8 cellular contexts compared by ENCODE assay signal in genomic region chr10:71319800-71320392, GRCh38. TPM values are rescaled to one million over a fixed set of nuclear protein-coding genes. Genes with fewer than 3 reads are reported as not detected.
A peak's percentile ranks its signal among the peaks of the same experiment; 100 is the strongest.
DNase-seq lines count a peak whose midpoint lies in the region; TF ChIP-seq lines count a peak whose summit lies in the region.

No MANE protein-coding gene starts in this region.

- H3K36me3 ChIP-seq in mesenchymal stem cell (ENCODE audit: control insufficient read depth in 1 of 2, insufficient read depth in 2 of 2, low read depth in 1 of 2, low read length in 2 of 2), result peaks cover 0 to 20% of the 10 kb centered on the region in 2 experiments

- no peak overlapping the region for H4K91ac ChIP-seq in mesenchymal stem cell (ENCODE audit: low read length)

- CTCF ChIA-PET in GM10248 (lab: Yijun Ruan, JAX), result interaction anchor here (0.9 to 10.6 kb wide), 25 partner anchors 10 to 577 kb away, joined by 3 to 155 read pairs (median 5); partner anchors contain the start of gene VSIR

- WGBS in mesenchymal stem cell, result 44% methylated on average over 7 of the region's 8 CpGs

- no peaks in the 10 kb centered on the region for H3K9me3 ChIP-seq in mesenchymal stem cell (ENCODE audit: control insufficient read depth, low read length)

- H2AK5ac ChIP-seq in mesenchymal stem cell (ENCODE audit: low read length, severe bottlenecking), result no peak overlapping the region

- no peak overlapping the region for H2BK120ac ChIP-seq in mesenchymal stem cell (ENCODE audit: low read depth, low read length)

- H3K23ac ChIP-seq in mesenchymal stem cell (ENCODE audit: low read length in 2 of 2), result no peak overlapping the region

- H2BK5ac ChIP-seq in mesenchymal stem cell (ENCODE audit: low read depth, low read length, poor library complexity, severe bottlenecking), result no peak overlapping the region

- H2AFZ ChIP-seq in mesenchymal stem cell (ENCODE audit: low read depth, low read length), result peak overlapping the region; percentile 90

- peaks cover 0 to 28% of the 10 kb centered on the region in 2 experiments for H3K27me3 ChIP-seq in mesenchymal stem cell (ENCODE audit: control insufficient read depth in 1 of 2, insufficient read depth in 1 of 2, low read length in 2 of 2)

- H3K18ac ChIP-seq in mesenchymal stem cell (ENCODE audit: low read depth in 1 of 2, low read length in 2 of 2), result no peak overlapping the region

- DNase-seq in HFF-Myc (ENCODE audit: extremely low read depth, low read depth) (no peak), astrocyte of the cerebellum (ENCODE audit: low read depth) (no peak), mesenchymal stem cell (no peak), amniotic stem cell (lab: John Stamatoyannopoulos, UW) (no peak), HuH-7 (ENCODE audit: low spot score) (no peak), GM10248 (ENCODE audit: extremely low spot score) (no peak), NCI-H526 (lab: John Stamatoyannopoulos, UW) (no peak)

- no peak overlapping the region for H3K4ac ChIP-seq in mesenchymal stem cell (ENCODE audit: low read depth in 1 of 2, low read length in 2 of 2)

- peak overlapping the region; percentile 94 for H3K4me2 ChIP-seq in mesenchymal stem cell (ENCODE audit: low read length, poor library complexity, severe bottlenecking)

- POLR2A ChIA-PET in GM10248 (lab: Yijun Ruan, JAX), result no interaction called here

- H3K14ac ChIP-seq in mesenchymal stem cell (ENCODE audit: low read length in 2 of 2), result no peak overlapping the region

- in situ Hi-C loops in astrocyte of the cerebellum (cut with HindIII; ENCODE audit: low sequenced_read_pairs), result no loop called here

- peak overlapping the region; percentile 91 for H3K9ac ChIP-seq in mesenchymal stem cell (ENCODE audit: low read length)

- no peak overlapping the region for H2BK15ac ChIP-seq in mesenchymal stem cell (ENCODE audit: low read depth, poor library complexity, severe bottlenecking)

- TF ChIP-seq CTCF in 22Rv1 (IDR thresholded peaks at IDR 0.05) (peak; percentile 46), HFF-Myc (IDR thresholded peaks at IDR 0.05; ENCODE audit: low read depth, low read length, missing control alignments) (no peak), astrocyte of the cerebellum (IDR thresholded peaks at IDR 0.05; ENCODE audit: low read depth, low read length, missing control alignments) (no peak), GM10248 (IDR thresholded peaks at IDR 0.05; ENCODE audit: control extremely low read depth, extremely low read depth, low read depth, missing control alignments) (no peak)

- peaks cover 11% of the 10 kb centered on the region for H3K4me1 ChIP-seq in mesenchymal stem cell (ENCODE audit: control insufficient read depth, insufficient read depth, low read depth, low read length)

- peak overlapping the region; percentile 78 for H3K4me3 ChIP-seq in HFF-Myc (replicated peaks; ENCODE audit: low read depth, low read length)
- H3K4me3 ChIP-seq in astrocyte of the cerebellum (ENCODE audit: low read depth, low read length), result peak overlapping the region; percentile 69
- peak overlapping the region in 1 of 2 experiments; percentile 91 for H3K4me3 ChIP-seq in mesenchymal stem cell (ENCODE audit: insufficient read depth in 1 of 2, low read depth in 1 of 2, low read length in 2 of 2)

- no peaks in the 10 kb centered on the region for H3K79me1 ChIP-seq in mesenchymal stem cell (replicated peaks; ENCODE audit: low read length, poor library complexity, severe bottlenecking)

- no peak overlapping the region for H2BK12ac ChIP-seq in mesenchymal stem cell (ENCODE audit: low read length in 2 of 2)

- peak overlapping the region; percentile 56; the same call in 1 of the 2 replicates for H3K27ac ChIP-seq in 22Rv1
- no peak overlapping the region for H3K27ac ChIP-seq in mesenchymal stem cell (ENCODE audit: low read length, poor library complexity, severe bottlenecking)

- no peak overlapping the region for H4K8ac ChIP-seq in mesenchymal stem cell (ENCODE audit: low read length)

RNA-seq across cellular contexts. Expression of gene SLC29A3, which starts 0.8 kb away (rescaled TPM):
- 2.4 TPM for polyA plus RNA-seq in mesenchymal stem cell (2013, experiment 1 of 2)
- polyA plus RNA-seq in mesenchymal stem cell (2013, experiment 2 of 2), result 2.1 TPM
